13 cellular contexts compared by ENCODE assay signal in genomic region chr14:70654609-70655008, GRCh38. TPM values are rescaled to one million over a fixed set of nuclear protein-coding genes. Genes with fewer than 3 reads are reported as not detected.
DNase-seq lines count a peak whose midpoint lies in the region; ATAC-seq and TF ChIP-seq lines count a peak whose summit lies in the region.
"Had no signal": no experiment of that assay in that cellular context is flagged by ENCODE, and none has a peak within 500 bp of the region (broad histone marks: within the 10 kb centered on the region; RNA-seq: fewer than 3 reads in every experiment).

No MANE protein-coding gene starts in this region.

- no peaks in the 10 kb centered on the region for H3K27me3 ChIP-seq in BLaER1 treated with 17β-estradiol and CSF1 and Interleukin-3, amounts not matched to agents 10 nM and 100 nM
- H3K27me3 ChIP-seq in HUES64 (ENCODE audit: insufficient read depth, low read length) (no peaks in the 10 kb centered on the region), colonic mucosa (no peaks in the 10 kb centered on the region)
- H3K27me3 ChIP-seq: gastrocnemius medialis had no signal

- peak overlapping the region; percentile 76 to 94 (median 89) for H3K4me2 ChIP-seq in BLaER1 treated with 17β-estradiol and CSF1 and Interleukin-3, amounts not matched to agents 10 nM and 100 nM

- DNase-seq in colonic mucosa (no peak), NCI-H1048 (lab: John Stamatoyannopoulos, UW) (no peak), HK-2 (ENCODE audit: unreplicated experiment) (no peak)
- DNase-seq: activated CD4-positive, CD25-positive, alpha-beta regulatory T cell treated with anti-CD3 and anti-CD28 coated beads, Interleukin-2, amount 50 U/mL, for 72 hours; gastrocnemius medialis; NCI-H1092 treated with DMSO at 0.1 percent for 48 hours; tibial artery had no signal

- H3K36me3 ChIP-seq in BLaER1 treated with 17β-estradiol and CSF1 and Interleukin-3, amounts not matched to agents 10 nM and 100 nM, result no peaks in the 10 kb centered on the region
- H3K36me3 ChIP-seq in HUES64 (ENCODE audit: insufficient read depth, low read length) (no peaks in the 10 kb centered on the region; the same call in 1 of the 2 replicates), colonic mucosa (no peaks in the 10 kb centered on the region)
- H3K36me3 ChIP-seq: gastrocnemius medialis, tibial artery had no signal

- 94% methylated on average over 6 of the region's 6 CpGs for WGBS in HUES64

- ATAC-seq in GM19023 (IDR thresholded peaks at IDR 0.05; ENCODE audit: unreplicated experiment) (peak; percentile 53), GM21737 (IDR thresholded peaks at IDR 0.05; ENCODE audit: unreplicated experiment) (no peak), GM21447 (IDR thresholded peaks at IDR 0.05; ENCODE audit: unreplicated experiment) (no peak)
- ATAC-seq: gastrocnemius medialis had no signal

- H3K27ac ChIP-seq in BLaER1 treated with 17β-estradiol and CSF1 and Interleukin-3, amounts not matched to agents 10 nM and 100 nM, result peak overlapping the region in 10 of 11 experiments; percentile 51 to 92 (median 84); a peak in 19 of 22 replicates
- H3K27ac ChIP-seq in HUES64 (ENCODE audit: low read depth, low read length) (peak overlapping the region; percentile 73; the same call in 1 of the 2 replicates), colonic mucosa (peak overlapping the region; percentile 36)
- H3K27ac ChIP-seq: C4-2B, gastrocnemius medialis, tibial artery had no signal

- H3K4me1 ChIP-seq in BLaER1 treated with 17β-estradiol and CSF1 and Interleukin-3, amounts not matched to agents 10 nM and 100 nM, result peaks cover 43 to 72% (median 65%) of the 10 kb centered on the region in 10 experiments
- peaks cover 51% of the 10 kb centered on the region for H3K4me1 ChIP-seq in HUES64 (ENCODE audit: insufficient read depth, low read length)
- no peaks in the 10 kb centered on the region for H3K4me1 ChIP-seq in colonic mucosa
- H3K4me1 ChIP-seq: gastrocnemius medialis, tibial artery had no signal

- no peaks in the 10 kb centered on the region for H4K20me1 ChIP-seq in BLaER1 treated with 17β-estradiol and CSF1 and Interleukin-3, amounts not matched to agents 10 nM and 100 nM

- peak overlapping the region in 3 of 10 experiments; percentile 42 to 47 (median 46); a peak in 4 of 20 replicates for H3K4me3 ChIP-seq in BLaER1 treated with 17β-estradiol and CSF1 and Interleukin-3, amounts not matched to agents 10 nM and 100 nM
- H3K4me3 ChIP-seq in HUES64 (ENCODE audit: low read length) (no peak overlapping the region), colonic mucosa (no peak overlapping the region)
- H3K4me3 ChIP-seq: gastrocnemius medialis, tibial artery had no signal

- intact Hi-C loops in colonic mucosa (cut with DNase I), result no loop called here

- peak overlapping the region in 8 of 11 experiments; percentile 63 to 79 (median 72); a peak in 13 of 22 replicates for H3K9ac ChIP-seq in BLaER1 treated with 17β-estradiol and CSF1 and Interleukin-3, amounts not matched to agents 10 nM and 100 nM
- H3K9ac ChIP-seq in HUES64 (ENCODE audit: low read depth, low read length), result no peak overlapping the region; the same call in 1 of the 2 replicates
- H3K9ac ChIP-seq in colonic mucosa (ENCODE audit: low read depth in 2 of 2, low read length in 2 of 2), result no peak overlapping the region

- 0 out of 22 replicates have a peak, but pooled peaks cover 0 to 4% (median 0%) of the 10 kb centered on the region in 11 experiments for H3K9me3 ChIP-seq in BLaER1 treated with 17β-estradiol and CSF1 and Interleukin-3, amounts not matched to agents 10 nM and 100 nM (replicated peaks in 1 of 11)
- H3K9me3 ChIP-seq in HUES64 (ENCODE audit: insufficient read depth, low read depth, low read length) (no peaks in the 10 kb centered on the region), colonic mucosa (no peaks in the 10 kb centered on the region)
- H3K9me3 ChIP-seq: gastrocnemius medialis, tibial artery had no signal

- TF ChIP-seq CTCF in colonic mucosa (IDR thresholded peaks at IDR 0.05), result no peak

RNA-seq across cellular contexts. Expression of gene TTC9, which starts 12.9 kb away (rescaled TPM):
- 12.9 TPM for polyA plus RNA-seq in HUES64 (2013, experiment 1 of 2)
- 13.8 TPM for polyA plus RNA-seq in HUES64 (2013, experiment 2 of 2)
- under 1 TPM; 0.66 to 0.82 TPM for total RNA-seq in colonic mucosa

RNA-seq across cellular contexts. Expression of gene MED6, which starts 54.2 kb away (rescaled TPM):
- 33.1 TPM for polyA plus RNA-seq in HUES64 (2013, experiment 1 of 2)
- 35.7 TPM for polyA plus RNA-seq in HUES64 (2013, experiment 2 of 2)
- 10 to 100 TPM; 25.7 to 28.0 TPM for total RNA-seq in colonic mucosa

Comparison
In these comparisons a context has a peak if more than half of its experiments do, and no peak if none do; other contexts are left out.
1. H3K9ac ChIP-seq: peak in BLaER1 treated with 17β-estradiol and CSF1 and Interleukin-3, amounts not matched to agents 10 nM and 100 nM (8 of 11); none in HUES64 (single experiment) and colonic mucosa (0 of 2).
2. Peak in every context shown above with its lines, with median percentiles within 50 percentile points of each other: H3K27ac ChIP-seq.